20 cellular contexts compared by ENCODE assay signal in the genomic region with DNA sequence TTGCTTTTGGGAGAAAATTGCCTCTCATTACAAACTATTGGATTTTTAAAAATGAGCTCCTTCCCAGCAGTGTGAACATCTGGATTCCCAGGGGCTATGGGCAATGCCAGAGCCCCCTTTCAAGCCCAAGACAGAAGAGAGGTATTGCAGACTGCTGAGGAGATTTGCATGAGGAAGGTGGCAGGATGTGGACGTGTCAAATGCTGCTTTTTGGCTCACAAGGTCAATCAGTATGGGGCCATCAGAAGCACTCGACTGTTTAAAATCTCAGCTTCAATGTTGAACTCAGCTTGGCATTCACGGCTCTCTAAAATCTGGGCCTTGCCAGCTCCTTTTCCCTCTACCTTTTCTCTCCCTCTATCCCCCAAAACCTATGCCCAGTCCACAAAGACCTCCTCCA.
"Had no signal": no experiment of that assay in that cellular context is flagged by ENCODE, and none has a peak within 500 bp of the region (broad histone marks: within the 10 kb centered on the region; RNA-seq: fewer than 3 reads in every experiment).

No MANE protein-coding gene starts in this region.

- H3K9me3 ChIP-seq: heart left ventricle, ovary, prostate gland, right atrium auricular region, upper lobe of right lung had no signal

- H3K4me1 Mint-ChIP-seq: activated T-helper 17 cell treated with anti-CD3 and anti-CD28 coated beads, Interleukin-2, amount 50 U/mL, for 72 hours; central memory CD8-positive, alpha-beta T cell; naive thymus-derived CD8-positive, alpha-beta T cell had no signal

- H3K4me1 ChIP-seq: heart left ventricle, prostate gland, right atrium auricular region, upper lobe of right lung had no signal

- H3K27ac Mint-ChIP-seq: activated T-helper 17 cell treated with anti-CD3 and anti-CD28 coated beads, Interleukin-2, amount 50 U/mL, for 72 hours; brain; mesothelial cell of epicardium; naive thymus-derived CD8-positive, alpha-beta T cell had no signal

- H3K27ac ChIP-seq: coronary artery, heart left ventricle, ovary, prostate gland, right atrium auricular region, upper lobe of right lung, WERI-Rb-1 had no signal

- H3K27me3 ChIP-seq: ovary, right atrium auricular region, upper lobe of right lung had no signal

- H3K4me3 ChIP-seq: coronary artery, heart left ventricle, ovary, prostate gland, right atrium auricular region, upper lobe of right lung had no signal

- ATAC-seq: activated T-helper 17 cell treated with anti-CD3 and anti-CD28 coated beads, Interleukin-2, amount 50 U/mL, for 72 hours; heart left ventricle; left ventricle myocardium superior; naive thymus-derived CD8-positive, alpha-beta T cell; stimulated activated naive CD8-positive, alpha-beta T cell treated with anti-CD3 and anti-CD28 coated beads, Interleukin-15, Interleukin-2, amounts not matched to agents 100 U/mL and 50 U/mL, for 24 hours; upper lobe of right lung had no signal

- H3K9me3 Mint-ChIP-seq: activated naive CD4-positive, alpha-beta T cell treated with anti-CD3 and anti-CD28 coated beads, Interleukin-2, amount 50 U/mL, for 72 hours; activated T-helper 17 cell treated with anti-CD3 and anti-CD28 coated beads, Interleukin-2, amount 50 U/mL, for 72 hours; central memory CD8-positive, alpha-beta T cell; mesothelial cell of epicardium; naive thymus-derived CD8-positive, alpha-beta T cell had no signal

- H3K4me3 Mint-ChIP-seq: activated T-helper 17 cell treated with anti-CD3 and anti-CD28 coated beads, Interleukin-2, amount 50 U/mL, for 72 hours; brain; central memory CD8-positive, alpha-beta T cell; mesothelial cell of epicardium; naive thymus-derived CD8-positive, alpha-beta T cell had no signal

- H3K36me3 Mint-ChIP-seq: activated naive CD4-positive, alpha-beta T cell treated with anti-CD3 and anti-CD28 coated beads, Interleukin-2, amount 50 U/mL, for 72 hours; brain; mesothelial cell of epicardium; naive thymus-derived CD8-positive, alpha-beta T cell had no signal

- DNase-seq: activated CD4-positive, CD25-positive, alpha-beta regulatory T cell treated with anti-CD3 and anti-CD28 coated beads, Interleukin-2, amount 50 U/mL, for 72 hours; activated T-cell treated with anti-CD3 and anti-CD28 coated beads, Interleukin-2, amount 50 U/mL, for 1 hour; aorta; heart left ventricle; left ventricle myocardium superior; naive thymus-derived CD8-positive, alpha-beta T cell; ovary; stimulated activated CD4-positive, alpha-beta T cell treated with anti-CD3 and anti-CD28 coated beads, Interleukin-4, amount 100 ng/mL, for 4 hours; stimulated activated naive CD8-positive, alpha-beta T cell treated with anti-CD3 and anti-CD28 coated beads, Interleukin-15, Interleukin-2, amounts not matched to agents 100 U/mL and 50 U/mL, for 24 hours; T-helper 2 cell; upper lobe of right lung; WERI-Rb-1 had no signal

- H3K36me3 ChIP-seq: heart left ventricle, ovary, prostate gland, right atrium auricular region, upper lobe of right lung, WERI-Rb-1 had no signal
